ENCODE assay signal across 17 cellular contexts in genomic region chr11:32115406-32115805, GRCh38. TPM values are rescaled to one million over a fixed set of nuclear protein-coding genes. Genes with fewer than 3 reads are reported as not detected.
DNase-seq lines count a peak whose midpoint lies in the region; ATAC-seq, FAIRE-seq and TF ChIP-seq lines count a peak whose summit lies in the region.
"Had no signal": no experiment of that assay in that cellular context is flagged by ENCODE, and none has a peak within 500 bp of the region (broad histone marks: within the 10 kb centered on the region; RNA-seq: fewer than 3 reads in every experiment).

No MANE protein-coding gene starts in this region.

- no peak overlapping the region for H3K4me3 ChIP-seq in endodermal cell (ENCODE audit: low read length)
- H3K4me3 ChIP-seq: MG63, PC-9 had no signal

- DNase-seq in NCI-H2171 treated with DMSO at 0.1 percent for 48 hours (lab: John Stamatoyannopoulos, UW) (peak; percentile 62), NCI-H2171 (lab: John Stamatoyannopoulos, UW) (no peak), NCI-H82 (lab: John Stamatoyannopoulos, UW) (peak; percentile 38), endodermal cell (no peak), SHP77 (lab: John Stamatoyannopoulos, UW) (no peak), omental fat pad (ENCODE audit: low spot score) (no peak), NCI-H2196 (lab: John Stamatoyannopoulos, UW; ENCODE audit: unreplicated experiment) (no peak), GM12892 (ENCODE audit: insufficient read length) (no peak)
- DNase-seq: Calu3; CD4-positive, alpha-beta T cell; HCEC 1CT; MG63; NCI-H1105; NCI-H1930; PC-9 had no signal

- H3K27ac Mint-ChIP-seq in endodermal cell = no peak overlapping the region
- H3K27ac Mint-ChIP-seq: CD4-positive, alpha-beta T cell had no signal

- 89 to 90% methylated on average over 6 of the region's 6 CpGs for WGBS in endodermal cell (ENCODE audit: insufficient coverage in 1 of 2, insufficient read length in 1 of 2), 2 experiments

- no peaks in the 10 kb centered on the region for H3K4me1 ChIP-seq in endodermal cell (ENCODE audit: control insufficient read depth, insufficient read depth, low read length)

- H3K27me3 Mint-ChIP-seq in endodermal cell (ENCODE audit: insufficient read depth) = peaks cover 4% of the 10 kb centered on the region

- peaks cover 4% of the 10 kb centered on the region for H3K4me1 Mint-ChIP-seq in endodermal cell

- no peaks in the 10 kb centered on the region for H3K9me3 ChIP-seq in endodermal cell (ENCODE audit: control insufficient read depth, low read length)
- H3K9me3 ChIP-seq: MG63 had no signal

- no peak overlapping the region for H3K4me3 Mint-ChIP-seq in endodermal cell
- H3K4me3 Mint-ChIP-seq: CD4-positive, alpha-beta T cell had no signal

- H3K9ac ChIP-seq in endodermal cell (ENCODE audit: extremely low read depth, low read length, poor library complexity, severe bottlenecking) = no peak overlapping the region

- no peak for FAIRE-seq in GM12892 (lab: Jason Lieb, UNC)
- FAIRE-seq: A204.1 had no signal

- H3K36me3 ChIP-seq in endodermal cell (ENCODE audit: control insufficient read depth, insufficient read depth, low read length) = no peaks in the 10 kb centered on the region
- H3K36me3 ChIP-seq: MG63 had no signal

- ATAC-seq in omental fat pad (ENCODE audit: low FRiP score) = no peak
- ATAC-seq: SK-N-SH treated with all-trans-retinoic acid at 6 μM for 48 hours had no signal

- TF ChIP-seq CTCF in endodermal cell (conservative IDR thresholded peaks at IDR 0.05) (peak; percentile 42), omental fat pad (IDR thresholded peaks at IDR 0.05) (no peak)

- no peak overlapping the region for H3K27ac ChIP-seq in endodermal cell (ENCODE audit: low read depth, low read length)
- H3K27ac ChIP-seq: PC-9 had no signal

- H3K27me3 ChIP-seq in endodermal cell (ENCODE audit: control insufficient read depth, insufficient read depth, low read length, poor library complexity, severe bottlenecking) = peaks cover 5% of the 10 kb centered on the region
- H3K27me3 ChIP-seq: MG63 had no signal

- no peaks in the 10 kb centered on the region for H3K36me3 Mint-ChIP-seq in endodermal cell (ENCODE audit: low read depth)

- no peak for TF ChIP-seq POLR2A in GM12892 (IDR thresholded peaks at IDR 0.05; ENCODE audit: low read depth, low read length)

- no peaks in the 10 kb centered on the region for H3K9me3 Mint-ChIP-seq in endodermal cell
- H3K9me3 Mint-ChIP-seq: CD4-positive, alpha-beta T cell had no signal

RNA-seq across cellular contexts. Expression of gene RCN1, which starts 24.5 kb away (rescaled TPM):
- total RNA-seq in endodermal cell (100 to 1,000 TPM in 1 of 2 donors, 10 to 100 TPM in 1; 99.5 to 136 TPM), omental fat pad (100 to 1,000 TPM in 1 of 4 donors, 10 to 100 TPM in 3; 75.3 to 117 (median 90.5) TPM)
- 204 TPM for polyA plus RNA-seq in endodermal cell (2013, experiment 1 of 2)
- polyA plus RNA-seq in endodermal cell (2013, experiment 2 of 2) = 183 TPM
- polyA plus RNA-seq in GM12892 (2012; ENCODE audit: missing spikeins) = 54.0 TPM

Comparison
In these comparisons a context has a peak if more than half of its experiments do, and no peak if none do; other contexts are left out.
1. DNase-seq: peak in NCI-H2171 treated with DMSO at 0.1 percent for 48 hours (single experiment) and NCI-H82 (single experiment); none in NCI-H2171 (single experiment), endodermal cell (single experiment), SHP77 (0 of 2), omental fat pad (single experiment), NCI-H2196 (single experiment) and GM12892 (single experiment).